In genomic region chr1:116311756-116312691, GRCh38 we compare ENCODE assay signal across 1 cellular context.
TF ChIP-seq lines count a peak whose summit lies in the region.

No MANE protein-coding gene starts in this region.

TF ChIP-seq in K562, 482 proteins besides CTCF, POLR2A, EP300 and RAD21 (continued from another document):
- TF ChIP-seq MGA (IDR thresholded peaks at IDR 0.05) (0 out of 2 replicates have a peak, but pooled peaks have one; percentile 14), CREB3L1 (IDR thresholded peaks at IDR 0.05; ENCODE audit: borderline replicate concordance, low read depth) (no peak), E2F6 (IDR thresholded peaks at IDR 0.05; ENCODE audit: borderline replicate concordance in 1 of 2, extremely low read depth in 1 of 2, insufficient read depth in 1 of 2, insufficient read length in 1 of 2, low read depth in 1 of 2, low read length in 1 of 2, poor library complexity in 1 of 2, severe bottlenecking in 1 of 2) (peak in 1 of 2 experiments; percentile 74), MYC (IDR thresholded peaks at IDR 0.05; ENCODE audit: low read depth, low read length) (peak; percentile 44; the same call in 1 of the 2 replicates), MYC (CRISPR knock-in tag; IDR thresholded peaks at IDR 0.05; ENCODE audit: borderline replicate concordance, low read depth) (no peak)
